In the genomic region with DNA sequence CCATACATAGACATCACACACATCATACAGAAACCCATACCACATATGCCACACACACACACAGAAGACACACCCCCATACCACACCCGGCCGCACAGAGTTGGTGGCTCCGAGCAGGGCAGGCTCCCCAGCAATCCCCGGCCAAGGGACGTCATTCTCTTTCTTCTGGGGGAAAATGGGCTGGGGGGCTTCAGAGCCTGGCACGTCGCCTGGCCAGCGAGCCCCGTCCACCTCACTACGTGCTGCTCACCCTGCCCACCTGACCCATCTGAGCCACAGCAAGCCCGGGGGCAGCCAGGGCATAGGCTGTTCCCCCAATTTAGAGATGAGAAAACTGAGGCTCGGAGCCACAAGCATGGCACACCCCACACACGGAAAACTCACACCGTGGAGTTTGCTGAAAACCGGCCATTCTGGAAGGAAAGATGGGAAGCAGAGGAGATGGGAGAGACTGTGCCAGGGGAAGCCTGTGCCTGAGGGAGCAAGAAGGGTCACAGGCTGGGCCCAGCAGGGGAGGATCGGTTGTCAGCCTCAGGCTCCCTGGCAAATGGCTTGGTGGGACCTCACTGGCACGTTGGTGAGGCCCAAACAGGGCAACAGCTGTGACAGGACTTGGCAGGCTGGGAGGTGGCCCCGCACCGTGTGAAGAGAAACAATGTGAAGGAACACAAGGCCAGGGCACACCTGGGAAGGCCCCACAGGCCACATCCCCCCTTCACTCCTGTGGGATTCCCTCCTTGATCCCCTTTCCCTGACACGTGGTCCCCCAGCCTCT, we compare ENCODE assay signal across 20 cellular contexts.
"Had no signal": no experiment of that assay in that cellular context is flagged by ENCODE, and none has a peak within 500 bp of the region (broad histone marks: within the 10 kb centered on the region; RNA-seq: fewer than 3 reads in every experiment).

No MANE protein-coding gene starts in this region.

- H3K4me1 Mint-ChIP-seq: naive thymus-derived CD8-positive, alpha-beta T cell had no signal

- H3K9me3 Mint-ChIP-seq: activated CD4-positive, alpha-beta memory T cell treated with anti-CD3 and anti-CD28 coated beads for 36 hours; activated T-cell treated with anti-CD3 and anti-CD28 coated beads, Interleukin-2, amount 50 U/mL, for 72 hours; central memory CD8-positive, alpha-beta T cell; naive thymus-derived CD8-positive, alpha-beta T cell had no signal

- H3K27me3 ChIP-seq: adrenal gland, colonic mucosa, upper lobe of left lung had no signal

- H3K4me3 Mint-ChIP-seq: activated CD4-positive, alpha-beta memory T cell treated with anti-CD3 and anti-CD28 coated beads for 36 hours; activated naive CD8-positive, alpha-beta T cell; activated T-cell treated with anti-CD3 and anti-CD28 coated beads, Interleukin-2, amount 50 U/mL, for 72 hours; central memory CD8-positive, alpha-beta T cell; naive thymus-derived CD8-positive, alpha-beta T cell; T-helper 17 cell had no signal

- H3K27ac Mint-ChIP-seq: activated CD4-positive, alpha-beta memory T cell treated with anti-CD3 and anti-CD28 coated beads for 36 hours; activated naive CD8-positive, alpha-beta T cell; activated T-cell treated with anti-CD3 and anti-CD28 coated beads, Interleukin-2, amount 50 U/mL, for 72 hours; naive thymus-derived CD8-positive, alpha-beta T cell; T-helper 17 cell had no signal

- H3K36me3 ChIP-seq: adrenal gland, colonic mucosa, heart right ventricle, lower lobe of right lung, prostate gland, thoracic aorta, upper lobe of left lung had no signal

- H3K36me3 Mint-ChIP-seq: activated CD4-positive, alpha-beta memory T cell treated with anti-CD3 and anti-CD28 coated beads for 36 hours; activated naive CD8-positive, alpha-beta T cell; naive thymus-derived CD8-positive, alpha-beta T cell had no signal

- H3K9me3 ChIP-seq: adrenal gland, colonic mucosa, heart right ventricle, lower lobe of right lung, prostate gland, thoracic aorta, upper lobe of left lung had no signal

- H3K27me3 Mint-ChIP-seq: activated CD4-positive, alpha-beta memory T cell treated with anti-CD3 and anti-CD28 coated beads for 36 hours; central memory CD8-positive, alpha-beta T cell; T-helper 17 cell had no signal

- H3K27ac ChIP-seq: adrenal gland, colonic mucosa, heart right ventricle, lower lobe of right lung, prostate gland, thoracic aorta, upper lobe of left lung had no signal

- ATAC-seq: activated T-cell treated with anti-CD3 and anti-CD28 coated beads, Interleukin-2, amount 50 U/mL, for 72 hours; heart right ventricle; left colon; lower lobe of right lung; naive thymus-derived CD8-positive, alpha-beta T cell; T-helper 17 cell had no signal

- H3K4me3 ChIP-seq: adrenal gland, colonic mucosa, heart right ventricle, lower lobe of right lung, prostate gland, thoracic aorta, upper lobe of left lung had no signal

- DNase-seq: activated CD4-positive, alpha-beta memory T cell treated with anti-CD3 and anti-CD28 coated beads for 36 hours; activated CD4-positive, alpha-beta T cell treated with anti-CD3 and anti-CD28 coated beads for 48 hours; activated CD4-positive, CD25-positive, alpha-beta regulatory T cell; activated gamma-delta T cell treated with Interleukin-2 at 50 U/mL for 16 hours; activated T-cell treated with anti-CD3 and anti-CD28 coated beads, Interleukin-2, amount 50 U/mL, for 72 hours; adrenal gland; colonic mucosa; heart right ventricle; left colon; lower lobe of right lung; stimulated activated CD4-positive, alpha-beta T cell treated with anti-CD3 and anti-CD28 coated beads, Interleukin-4, amount 100 ng/mL, for 24 hours; stimulated activated naive CD4-positive, alpha-beta T cell treated with Interleukin-2 at 50 U/mL for 16 hours; SW 1271; T-helper 17 cell; upper lobe of left lung had no signal

- H3K4me1 ChIP-seq: adrenal gland, colonic mucosa, heart right ventricle, lower lobe of right lung, prostate gland, upper lobe of left lung had no signal
